In genomic region chr12:77010637-77011548, GRCh38 we compare ENCODE assay signal across 8 cellular contexts. TPM values are rescaled to one million over a fixed set of nuclear protein-coding genes. Genes with fewer than 3 reads are reported as not detected.
DNase-seq lines count a peak whose midpoint lies in the region; ATAC-seq, FAIRE-seq and TF ChIP-seq lines count a peak whose summit lies in the region.

No MANE protein-coding gene starts in this region.

- H3K4me2 ChIP-seq in SK-N-SH = no peak overlapping the region

- no peaks in the 10 kb centered on the region for H3K9me3 ChIP-seq in SK-N-SH
- H3K9me3 ChIP-seq in prostate gland = no peaks in the 10 kb centered on the region
- no peaks in the 10 kb centered on the region for H3K9me3 ChIP-seq in uterus

- H3K9me2 ChIP-seq in SK-N-SH = no peaks in the 10 kb centered on the region

- H3K9ac ChIP-seq in SK-N-SH = no peak overlapping the region

- H3K4me3 ChIP-seq in SK-N-SH (ENCODE audit: low read depth in 2 of 2, low read length in 1 of 2) = no peak overlapping the region; a peak in 1 of 4 replicates
- H3K4me3 ChIP-seq in prostate gland = no peak overlapping the region
- H3K4me3 ChIP-seq in uterus = no peak overlapping the region

- no peaks in the 10 kb centered on the region for H3K79me2 ChIP-seq in SK-N-SH (ENCODE audit: insufficient read depth)

- no peak overlapping the region for H3K27ac Mint-ChIP-seq in activated naive CD4-positive, alpha-beta T cell treated with anti-CD3 and anti-CD28 coated beads, Interleukin-2, amount 50 U/mL, for 72 hours

- peak; percentile 58 for FAIRE-seq in GM12891 (lab: Jason Lieb, UNC)

- POLR2A ChIA-PET in SK-N-SH (lab: Yijun Ruan, JAX) = interaction anchor here (1.0 kb wide), 1 partner anchor 132 kb away, joined by 3 read pairs; the partner anchor contains the start of gene CSRP2

- TF ChIP-seq EP300 in SK-N-SH (IDR thresholded peaks at IDR 0.05; ENCODE audit: borderline replicate concordance in 1 of 2, low read depth in 1 of 2, low read length in 1 of 2) = no peak

- DNase-seq in GM12891 (ENCODE audit: insufficient read length, low spot score) (peak; percentile 49), NCI-H1092 (lab: John Stamatoyannopoulos, UW) (peak; percentile 60), SK-N-SH (peak; percentile 77), head of caudate nucleus (peak; percentile 68 to 90 (median 82)), prostate gland (ENCODE audit: low spot score) (peak; percentile 59), uterus (peak; percentile 69 to 74)
- peak in 1 of 2 donors; percentile 66 for DNase-seq in activated naive CD4-positive, alpha-beta T cell treated with anti-CD3 and anti-CD28 coated beads, Interleukin-2, amount 50 U/mL, for 72 hours (ENCODE audit: low spot score in 2 of 2)

- TF ChIP-seq RAD21 in SK-N-SH (IDR thresholded peaks at IDR 0.05; ENCODE audit: low read length) = peak; percentile 93

- H3K9me3 Mint-ChIP-seq in activated naive CD4-positive, alpha-beta T cell treated with anti-CD3 and anti-CD28 coated beads, Interleukin-2, amount 50 U/mL, for 72 hours = no peaks in the 10 kb centered on the region

- no peaks in the 10 kb centered on the region for H3K36me3 Mint-ChIP-seq in activated naive CD4-positive, alpha-beta T cell treated with anti-CD3 and anti-CD28 coated beads, Interleukin-2, amount 50 U/mL, for 72 hours

- CTCF ChIA-PET in SK-N-SH (lab: Yijun Ruan, JAX) = interaction anchor here (0.5 to 2.9 kb wide), 87 partner anchors 9 to 1499 kb away, joined by 3 to 48 read pairs (median 4); partner anchors contain the start of genes CSRP2, E2F7 and KRR1

- peak; percentile 91 for ATAC-seq in HG02623 (IDR thresholded peaks at IDR 0.05; ENCODE audit: unreplicated experiment)
- ATAC-seq in activated naive CD4-positive, alpha-beta T cell treated with anti-CD3 and anti-CD28 coated beads, Interleukin-2, amount 50 U/mL, for 72 hours = peak; percentile 78

- no peaks in the 10 kb centered on the region for H3K36me3 ChIP-seq in SK-N-SH (replicated peaks in 1 of 2; ENCODE audit: control insufficient read depth in 1 of 2, insufficient read depth in 2 of 2, low read length in 1 of 2)
- no peaks in the 10 kb centered on the region for H3K36me3 ChIP-seq in prostate gland
- H3K36me3 ChIP-seq in uterus = no peaks in the 10 kb centered on the region

- H3K27me3 ChIP-seq in SK-N-SH (ENCODE audit: insufficient read depth) (no peaks in the 10 kb centered on the region), prostate gland (replicated peaks; ENCODE audit: insufficient read depth) (no peaks in the 10 kb centered on the region), uterus (no peaks in the 10 kb centered on the region)

- peaks cover 15% of the 10 kb centered on the region for H3F3A ChIP-seq in SK-N-SH (replicated peaks; ENCODE audit: insufficient read depth)

- WGBS in SK-N-SH (ENCODE audit: low lambda C conversion rate) = 19% methylated on average over 9 of the region's 9 CpGs
- 1% methylated on average over 9 of the region's 9 CpGs for WGBS in prostate gland

- H3K4me1 ChIP-seq in SK-N-SH (ENCODE audit: control insufficient read depth in 1 of 2, insufficient read depth in 2 of 2, low read depth in 1 of 2, low read length in 1 of 2) (peaks cover 0 to 3% of the 10 kb centered on the region in 2 experiments; a peak in 2 of 4 replicates), prostate gland (replicated peaks) (no peaks in the 10 kb centered on the region), uterus (no peaks in the 10 kb centered on the region)

- intact Hi-C loops in head of caudate nucleus (cut with DNase I) = loop anchor here (5.0 kb wide), 1 partner anchor 389 kb away; no protein-coding TSS in a partner anchor
- intact Hi-C loops in prostate gland (cut with DNase I) = no loop called here
- intact Hi-C loops in uterus (cut with DNase I; ENCODE audit: low total_unique reads) = no loop called here

- no peaks in the 10 kb centered on the region for H4K20me1 ChIP-seq in SK-N-SH (ENCODE audit: insufficient read depth)

- TF ChIP-seq CTCF in SK-N-SH (IDR thresholded peaks at IDR 0.05) = peak; percentile 99
- peak; percentile 41 to 79 (median 74) for TF ChIP-seq CTCF in prostate gland (IDR thresholded peaks at IDR 0.05)
- peak; percentile 72 to 84 (median 78) for TF ChIP-seq CTCF in uterus (IDR thresholded peaks at IDR 0.05)

- TF ChIP-seq POLR2A in GM12891 (IDR thresholded peaks at IDR 0.05; ENCODE audit: low read depth, low read length) = no peak
- no peak for TF ChIP-seq POLR2A in prostate gland (IDR thresholded peaks at IDR 0.05)
- TF ChIP-seq POLR2A in uterus (IDR thresholded peaks at IDR 0.05) = no peak

- no peak overlapping the region for H2AFZ ChIP-seq in SK-N-SH (ENCODE audit: low read depth)

- H3K27ac ChIP-seq in SK-N-SH (ENCODE audit: low read depth in 2 of 2, low read length in 1 of 2) (no peak overlapping the region), prostate gland (no peak overlapping the region), uterus (no peak overlapping the region)

TF ChIP-seq in GM12891, 5 proteins besides CTCF, POLR2A, EP300 and RAD21:
- no peak for TF ChIP-seq POLR2AphosphoS5 (IDR thresholded peaks at IDR 0.05; ENCODE audit: low read depth, low read length)
- no peak for TF ChIP-seq TAF1 (IDR thresholded peaks at IDR 0.05; ENCODE audit: low read depth, low read length)
- TF ChIP-seq PAX5 (IDR thresholded peaks at IDR 0.05; ENCODE audit: insufficient read depth, low read length, severe bottlenecking) = no peak
- no peak for TF ChIP-seq POU2F2 (IDR thresholded peaks at IDR 0.05; ENCODE audit: low read depth, low read length)
- TF ChIP-seq SPI1 (IDR thresholded peaks at IDR 0.05; ENCODE audit: low read depth, low read length) = no peak
TF ChIP-seq in GM12891: peak in this region for 0.

TF ChIP-seq in SK-N-SH, 30 proteins besides CTCF, POLR2A, EP300 and RAD21:
- no peak for TF ChIP-seq SIN3A (IDR thresholded peaks at IDR 0.05; ENCODE audit: borderline replicate concordance, low read depth, low read length)
- TF ChIP-seq USF1 (IDR thresholded peaks at IDR 0.05; ENCODE audit: borderline replicate concordance, low read depth) = peak; percentile 42; the same call in 1 of the 2 replicates
- peak; percentile 93 for TF ChIP-seq SMC3 (IDR thresholded peaks at IDR 0.05; ENCODE audit: low read depth, low read length)

RNA-seq across cellular contexts. Expression of gene E2F7, which starts 54.5 kb away (rescaled TPM):
- polyA plus RNA-seq in GM12891 (2012; ENCODE audit: low read depth, missing spikeins) = 5.0 TPM
- 8.8 and 9.2 TPM in 2 replicates for polyA plus RNA-seq in SK-N-SH (2012; rRNA removed)
- polyA plus RNA-seq in SK-N-SH (2012; cell fraction: cytosol; rRNA removed) = 8.1 and 8.4 TPM in 2 replicates
- polyA plus RNA-seq in SK-N-SH (2012; cell fraction: nucleus; rRNA removed) = 14.7 and 20.5 TPM in 2 replicates
- 10 to 100 TPM in 1 of 2 donors, 1 to 10 TPM in 1; 8.1 to 26.9 TPM for total RNA-seq in activated naive CD4-positive, alpha-beta T cell treated with anti-CD3 and anti-CD28 coated beads, Interleukin-2, amount 50 U/mL, for 72 hours
- total RNA-seq in prostate gland = 1 to 10 TPM in 1 of 2 donors, under 1 TPM in 1; 0.36 to 3.5 TPM
- 1 to 10 TPM in 1 of 4 donors, not detected in 3; 5.9 TPM for total RNA-seq in uterus
